25 cellular contexts compared by ENCODE assay signal in genomic region chr3:134054881-134055280, GRCh38. TPM values are rescaled to one million over a fixed set of nuclear protein-coding genes. Genes with fewer than 3 reads are reported as not detected.
DNase-seq lines count a peak whose midpoint lies in the region; ATAC-seq and TF ChIP-seq lines count a peak whose summit lies in the region.
"Had no signal": no experiment of that assay in that cellular context is flagged by ENCODE, and none has a peak within 500 bp of the region (broad histone marks: within the 10 kb centered on the region; RNA-seq: fewer than 3 reads in every experiment).

No MANE protein-coding gene starts in this region.

- H3K27me3 Mint-ChIP-seq in natural killer cell treated with Interleukin-12 subunit alpha and Interleukin-12 subunit beta and Interleukin-15 and Interleukin-18, amount 100 ng/mL, for 72 hours = peaks cover 3 to 27% of the 10 kb centered on the region in 2 donors
- H3K27me3 Mint-ChIP-seq in natural killer cell (ENCODE audit: low read depth in 2 of 2) (peaks cover 3% of the 10 kb centered on the region in 2 donors), progenitor cell of endocrine pancreas (no peaks in the 10 kb centered on the region)

- peaks cover 4 to 6% of the 10 kb centered on the region in 2 donors for H3K4me1 Mint-ChIP-seq in natural killer cell treated with Interleukin-12 subunit alpha and Interleukin-12 subunit beta and Interleukin-15 and Interleukin-18, amount 100 ng/mL, for 72 hours (ENCODE audit: low read depth in 2 of 2)
- H3K4me1 Mint-ChIP-seq in natural killer cell (no peaks in the 10 kb centered on the region), progenitor cell of endocrine pancreas (ENCODE audit: low read depth) (peaks cover 36% of the 10 kb centered on the region)

- TF ChIP-seq CTCF in natural killer cell (IDR thresholded peaks at IDR 0.05) = no peak
- TF ChIP-seq CTCF in astrocyte of the spinal cord (IDR thresholded peaks at IDR 0.05; ENCODE audit: low read depth, low read length) = no peak
- no peak for TF ChIP-seq CTCF in progenitor cell of endocrine pancreas (IDR thresholded peaks at IDR 0.05; ENCODE audit: unreplicated experiment)

- in situ Hi-C loops in astrocyte of the spinal cord (cut with HindIII; ENCODE audit: low sequenced_read_pairs) = no loop called here
- in situ Hi-C loops in ACHN (cut with HindIII; ENCODE audit: low pct_ligation_motif_present, low pct_unique_long_range_greater_than_20kb, low sequenced_read_pairs) = no loop called here

- no peak overlapping the region for H3K4me3 Mint-ChIP-seq in natural killer cell treated with Interleukin-12 subunit alpha and Interleukin-12 subunit beta and Interleukin-15 and Interleukin-18, amount 100 ng/mL, for 72 hours
- no peak overlapping the region for H3K4me3 Mint-ChIP-seq in natural killer cell
- H3K4me3 Mint-ChIP-seq in progenitor cell of endocrine pancreas (ENCODE audit: low read depth) = no peak overlapping the region
- H3K4me3 Mint-ChIP-seq: CD4-positive, alpha-beta memory T cell; HFFc6 had no signal

- intact Hi-C loops in natural killer cell (cut with micrococcal nuclease) = no loop called here

- no peaks in the 10 kb centered on the region for H3K9me3 Mint-ChIP-seq in natural killer cell treated with Interleukin-12 subunit alpha and Interleukin-12 subunit beta and Interleukin-15 and Interleukin-18, amount 100 ng/mL, for 72 hours
- H3K9me3 Mint-ChIP-seq in natural killer cell (peaks cover 0 to under 1% of the 10 kb centered on the region in 2 donors), progenitor cell of endocrine pancreas (ENCODE audit: low read depth) (no peaks in the 10 kb centered on the region)
- H3K9me3 Mint-ChIP-seq: HFFc6 had no signal

- no peak for ATAC-seq in natural killer cell treated with Interleukin-12 subunit alpha and Interleukin-12 subunit beta and Interleukin-15 and Interleukin-18, amount 100 ng/mL, for 72 hours
- ATAC-seq in natural killer cell (no peak), GM19328 (IDR thresholded peaks at IDR 0.05; ENCODE audit: unreplicated experiment) (no peak)
- ATAC-seq: GM12878 had no signal

- no peak overlapping the region for H3K27ac Mint-ChIP-seq in natural killer cell treated with Interleukin-12 subunit alpha and Interleukin-12 subunit beta and Interleukin-15 and Interleukin-18, amount 100 ng/mL, for 72 hours
- H3K27ac Mint-ChIP-seq in natural killer cell = no peak overlapping the region
- peak overlapping the region; percentile 34 for H3K27ac Mint-ChIP-seq in progenitor cell of endocrine pancreas
- H3K27ac Mint-ChIP-seq: CD4-positive, alpha-beta memory T cell; HFFc6 had no signal

- peak; percentile 6 for DNase-seq in natural killer cell treated with Interleukin-12 subunit alpha and Interleukin-12 subunit beta and Interleukin-15 and Interleukin-18, amount 100 ng/mL, for 72 hours (ENCODE audit: low spot score)
- DNase-seq in natural killer cell (no peak), astrocyte of the spinal cord (ENCODE audit: low read depth, low spot score) (peak; percentile 23), progenitor cell of endocrine pancreas (ENCODE audit: low spot score, unreplicated experiment) (no peak), NCI-H526 (lab: John Stamatoyannopoulos, UW) (no peak), ACHN (no peak)
- DNase-seq: C1 segment of cervical spinal cord; CD4-positive, alpha-beta memory T cell; COR-L47; EL; GDM1; GOT3; HFFc6; KG1; MM.1S; NCI-H1694; NCI-H2029 treated with DMSO at 0.1 percent for 48 hours; NCI-H446 treated with DMSO at 0.1 percent for 48 hours; NCI-H526 treated with DMSO at 0.1 percent for 48 hours; RPMI8226; SHP77 treated with DMSO at 0.1 percent for 48 hours had no signal

- H3K4me3 ChIP-seq in astrocyte of the spinal cord (ENCODE audit: low read depth, low read length) = no peak overlapping the region
- H3K4me3 ChIP-seq: GM12878, HAP-1 had no signal

- no peaks in the 10 kb centered on the region for H3K36me3 Mint-ChIP-seq in natural killer cell treated with Interleukin-12 subunit alpha and Interleukin-12 subunit beta and Interleukin-15 and Interleukin-18, amount 100 ng/mL, for 72 hours
- no peaks in the 10 kb centered on the region for H3K36me3 Mint-ChIP-seq in natural killer cell
- H3K36me3 Mint-ChIP-seq in progenitor cell of endocrine pancreas (ENCODE audit: insufficient read depth) = no peaks in the 10 kb centered on the region
- H3K36me3 Mint-ChIP-seq: CD4-positive, alpha-beta memory T cell had no signal

RNA-seq across cellular contexts. Expression of gene SLCO2A1, which starts 25.2 kb away (rescaled TPM):
- not detected for total RNA-seq in natural killer cell treated with Interleukin-12 subunit alpha and Interleukin-12 subunit beta and Interleukin-15 and Interleukin-18, amount 100 ng/mL, for 72 hours
- total RNA-seq in natural killer cell = not detected
- total RNA-seq in progenitor cell of endocrine pancreas = 27.9 and 28.9 TPM in 2 replicates
- total RNA-seq: A172; CD4-positive, alpha-beta memory T cell had no signal

Comparison
In these comparisons a context has a peak if more than half of its experiments do, and no peak if none do; other contexts are left out.
1. DNase-seq: peak in natural killer cell treated with Interleukin-12 subunit alpha and Interleukin-12 subunit beta and Interleukin-15 and Interleukin-18, amount 100 ng/mL, for 72 hours (single experiment) and astrocyte of the spinal cord (single experiment); none in natural killer cell (single experiment), progenitor cell of endocrine pancreas (single experiment), NCI-H526 (0 of 2) and ACHN (single experiment).
2. RNA of gene SLCO2A1, which starts 25.2 kb away (total RNA-seq): 27.9 to 28.9 TPM in progenitor cell of endocrine pancreas; not detected in natural killer cell treated with Interleukin-12 subunit alpha and Interleukin-12 subunit beta and Interleukin-15 and Interleukin-18, amount 100 ng/mL, for 72 hours and not detected in natural killer cell; every median in the first group is over 10 times any median in the second.